ENCODE assay signal across 1 cellular context in genomic region chrX:49186125-49187027, GRCh38.
TF ChIP-seq lines count a peak whose summit lies in the region.

PRICKLE3 (minus strand) TSS chrX:49186373; CDS start chrX:49186297, 76 bp downstream.

TF ChIP-seq in K562, 482 proteins besides CTCF, POLR2A, EP300 and RAD21 (continued from another document and continues in another):
- no peak for TF ChIP-seq ELK3 (CRISPR knock-in tag; IDR thresholded peaks at IDR 0.05)
- TF ChIP-seq ZNF407 (IDR thresholded peaks at IDR 0.05; ENCODE audit: low read depth), result no peak
- no peak for TF ChIP-seq CUX1 (CRISPR knock-in tag; IDR thresholded peaks at IDR 0.05)
- 0 out of 2 replicates have a peak, but pooled peaks have one; percentile 14 for TF ChIP-seq GTF2F1 (IDR thresholded peaks at IDR 0.05; ENCODE audit: low read depth, low read length)
- peak; percentile 15 to 48; a peak in 1 of 4 replicates for TF ChIP-seq FOXK2 (conservative IDR thresholded peaks at IDR 0.05 in 1 of 2, IDR thresholded peaks at IDR 0.05 in 1 of 2; ENCODE audit: low read depth in 2 of 2)
- TF ChIP-seq BRCA1 (IDR thresholded peaks at IDR 0.05), result no peak
- no peak for TF ChIP-seq BRCA1 (CRISPR knock-in tag; IDR thresholded peaks at IDR 0.05)
- no peak for TF ChIP-seq ZNF551 (CRISPR knock-in tag; IDR thresholded peaks at IDR 0.05)
- no peak for TF ChIP-seq ZNF449 (CRISPR knock-in tag; IDR thresholded peaks at IDR 0.05)
- TF ChIP-seq CC2D1A (IDR thresholded peaks at IDR 0.05), result no peak
- no peak for TF ChIP-seq NFATC3 (IDR thresholded peaks at IDR 0.05)
- peak; percentile 100 for TF ChIP-seq HNRNPL (IDR thresholded peaks at IDR 0.05; ENCODE audit: low read depth, low read length)
- TF ChIP-seq RB1 (IDR thresholded peaks at IDR 0.05; ENCODE audit: low read depth), result peak; percentile 68
- TF ChIP-seq NELFE (IDR thresholded peaks at IDR 0.05; ENCODE audit: insufficient read depth, insufficient read length), result no peak
- no peak for TF ChIP-seq ATF1 (CRISPR knock-in tag; IDR thresholded peaks at IDR 0.05)
- peak; percentile 55; the same call in 1 of the 2 replicates for TF ChIP-seq ATF1 (tag; IDR thresholded peaks at IDR 0.05)
- TF ChIP-seq NONO (IDR thresholded peaks at IDR 0.05; ENCODE audit: low read depth in 2 of 2, low read length in 1 of 2), result no peak
- no peak for TF ChIP-seq SMARCA4 (IDR thresholded peaks at IDR 0.05)
- TF ChIP-seq RCOR1 (IDR thresholded peaks at IDR 0.05; ENCODE audit: borderline replicate concordance in 1 of 2, low read depth in 2 of 2, low read length in 2 of 2), result peak in 1 of 2 experiments; percentile 49; a peak in 1 of 4 replicates
- TF ChIP-seq TFAP4 (CRISPR knock-in tag; IDR thresholded peaks at IDR 0.05; ENCODE audit: borderline replicate concordance), result peak; percentile 78
- TF ChIP-seq ZKSCAN3 (CRISPR knock-in tag; IDR thresholded peaks at IDR 0.05), result no peak
- peak; percentile 82 for TF ChIP-seq CTCFL (IDR thresholded peaks at IDR 0.05; ENCODE audit: borderline replicate concordance, insufficient read depth, low read depth, low read length, poor library complexity, severe bottlenecking)
- TF ChIP-seq ATF7 (IDR thresholded peaks at IDR 0.05), result peak; percentile 53
- no peak for TF ChIP-seq ZFP36 (IDR thresholded peaks at IDR 0.05; ENCODE audit: low read depth, low read length, partially characterized antibody)
- TF ChIP-seq RFX5 (IDR thresholded peaks at IDR 0.05; ENCODE audit: low read depth, low read length), result no peak
- no peak for TF ChIP-seq ZNF133 (CRISPR knock-in tag; IDR thresholded peaks at IDR 0.05)
- TF ChIP-seq RNF219 (CRISPR knock-in tag; IDR thresholded peaks at IDR 0.05), result no peak
- peak; percentile 87 for TF ChIP-seq ELF1 (tag; IDR thresholded peaks at IDR 0.05)
- TF ChIP-seq ZKSCAN1 (IDR thresholded peaks at IDR 0.05; ENCODE audit: low read depth, low read length), result no peak
- no peak for TF ChIP-seq GABPB1 (CRISPR knock-in tag; IDR thresholded peaks at IDR 0.05)
